Comparison of ENCODE assay signal across 8 cellular contexts in genomic region chr9:133478851-133479711, GRCh38. TPM values are rescaled to one million over a fixed set of nuclear protein-coding genes. Genes with fewer than 3 reads are reported as not detected.
DNase-seq lines count a peak whose midpoint lies in the region; FAIRE-seq and TF ChIP-seq lines count a peak whose summit lies in the region.

A gene with protein sequence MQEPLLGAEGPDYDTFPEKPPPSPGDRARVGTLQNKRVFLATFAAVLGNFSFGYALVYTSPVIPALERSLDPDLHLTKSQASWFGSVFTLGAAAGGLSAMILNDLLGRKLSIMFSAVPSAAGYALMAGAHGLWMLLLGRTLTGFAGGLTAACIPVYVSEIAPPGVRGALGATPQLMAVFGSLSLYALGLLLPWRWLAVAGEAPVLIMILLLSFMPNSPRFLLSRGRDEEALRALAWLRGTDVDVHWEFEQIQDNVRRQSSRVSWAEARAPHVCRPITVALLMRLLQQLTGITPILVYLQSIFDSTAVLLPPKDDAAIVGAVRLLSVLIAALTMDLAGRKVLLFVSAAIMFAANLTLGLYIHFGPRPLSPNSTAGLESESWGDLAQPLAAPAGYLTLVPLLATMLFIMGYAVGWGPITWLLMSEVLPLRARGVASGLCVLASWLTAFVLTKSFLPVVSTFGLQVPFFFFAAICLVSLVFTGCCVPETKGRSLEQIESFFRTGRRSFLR (minus strand): TSS chr9:133479099. CDS start chr9:133479059, 40 bp downstream.

- no peaks in the 10 kb centered on the region for H4K20me1 ChIP-seq in Loucy (ENCODE audit: insufficient read depth, low read length, poor library complexity, severe bottlenecking)

- H3K27me3 ChIP-seq in H7 (ENCODE audit: control insufficient read depth, insufficient read depth, low read length): peaks cover 3% of the 10 kb centered on the region
- H3K27me3 ChIP-seq in Loucy (ENCODE audit: insufficient read depth, low read length, poor library complexity, severe bottlenecking): no peaks in the 10 kb centered on the region

- no peaks in the 10 kb centered on the region for H3K9me3 Mint-ChIP-seq in activated naive CD4-positive, alpha-beta T cell treated with anti-CD3 and anti-CD28 coated beads, Interleukin-2, amount 10 ng/mL, durations not matched to agents 7 days and 5 days

- peaks cover 48% of the 10 kb centered on the region for H3K27me3 Mint-ChIP-seq in activated naive CD4-positive, alpha-beta T cell treated with anti-CD3 and anti-CD28 coated beads, Interleukin-2, amount 10 ng/mL, durations not matched to agents 7 days and 5 days

- CTCF ChIA-PET in activated naive CD4-positive, alpha-beta T cell treated with anti-CD3 and anti-CD28 coated beads, Interleukin-2, amount 10 ng/mL, durations not matched to agents 7 days and 5 days (lab: Charles Lee): interaction anchor here (0.7 kb wide), 1 partner anchor 293 kb away, joined by 3 read pairs; no protein-coding TSS in a partner anchor

- H3K4me1 Mint-ChIP-seq in activated naive CD4-positive, alpha-beta T cell treated with anti-CD3 and anti-CD28 coated beads, Interleukin-2, amount 10 ng/mL, durations not matched to agents 7 days and 5 days: peaks cover 10% of the 10 kb centered on the region

- peak; percentile 100 for DNase-seq in H7
- no peak for DNase-seq in SK-N-MC (ENCODE audit: low read depth, low spot score)
- peak; percentile 91 for DNase-seq in activated naive CD4-positive, alpha-beta T cell treated with anti-CD3 and anti-CD28 coated beads, Interleukin-2, amount 10 ng/mL, durations not matched to agents 7 days and 5 days
- peak; percentile 88 for DNase-seq in globus pallidus (ENCODE audit: low spot score)
- peak; percentile 38 to 91 (median 78) for DNase-seq in nucleus accumbens (lab: John Stamatoyannopoulos, UW)
- DNase-seq in substantia nigra (lab: John Stamatoyannopoulos, UW): peak; percentile 26 to 95 (median 79)

- H3K4me1 ChIP-seq in Loucy (ENCODE audit: insufficient read depth, low read length, poor library complexity, severe bottlenecking): peaks cover 56% of the 10 kb centered on the region

- peaks cover 31% of the 10 kb centered on the region for H3K79me2 ChIP-seq in Loucy (ENCODE audit: insufficient read depth, low read length)

- no peak within 1 kb of the TSS for H3K27ac ChIP-seq in SK-N-MC
- peak within 1 kb of the TSS; percentile 59 for H3K27ac ChIP-seq in substantia nigra (ENCODE audit: low read depth, low read length, poor library complexity, severe bottlenecking)

- FAIRE-seq in G401.6 (lab: Jason Lieb, UNC): peak; percentile 39

- peak within 1 kb of the TSS; percentile 97 for H3K4me2 ChIP-seq in Loucy (ENCODE audit: low read depth, low read length, poor library complexity, severe bottlenecking)

- peaks cover 17% of the 10 kb centered on the region for H3F3A ChIP-seq in Loucy (ENCODE audit: low read depth)

- H3K9me2 ChIP-seq in Loucy (replicated peaks; ENCODE audit: low read depth, low read length): no peaks in the 10 kb centered on the region

- H3K27ac Mint-ChIP-seq in activated naive CD4-positive, alpha-beta T cell treated with anti-CD3 and anti-CD28 coated beads, Interleukin-2, amount 10 ng/mL, durations not matched to agents 7 days and 5 days: peak within 1 kb of the TSS; percentile 28

- H3K4me3 ChIP-seq in H7 (ENCODE audit: insufficient read depth, low read depth, low read length) (peak within 1 kb of the TSS; percentile 63), Loucy (ENCODE audit: low read length, poor library complexity, severe bottlenecking) (peak within 1 kb of the TSS; percentile 81), SK-N-MC (peak within 1 kb of the TSS; percentile 71)

- H2AFZ ChIP-seq in Loucy (ENCODE audit: low read length): peak within 1 kb of the TSS; percentile 80

- H3K4me3 Mint-ChIP-seq in activated naive CD4-positive, alpha-beta T cell treated with anti-CD3 and anti-CD28 coated beads, Interleukin-2, amount 10 ng/mL, durations not matched to agents 7 days and 5 days: peak within 1 kb of the TSS; percentile 57

- no peak for TF ChIP-seq CTCF in Loucy (conservative IDR thresholded peaks at IDR 0.05; ENCODE audit: low read length)

- peaks cover 9% of the 10 kb centered on the region for H3K36me3 ChIP-seq in H7 (replicated peaks; ENCODE audit: control insufficient read depth, insufficient read depth, low read length)
- H3K36me3 ChIP-seq in Loucy (ENCODE audit: insufficient read depth, low read length): no peaks in the 10 kb centered on the region
- no peaks in the 10 kb centered on the region for H3K36me3 ChIP-seq in SK-N-MC (ENCODE audit: insufficient read depth, low read length)

- peak within 1 kb of the TSS; percentile 86 for H3K9ac ChIP-seq in Loucy (ENCODE audit: low read depth, low read length, poor library complexity, severe bottlenecking)
- no peak within 1 kb of the TSS for H3K9ac ChIP-seq in SK-N-MC (ENCODE audit: insufficient read length)

- no peaks in the 10 kb centered on the region for H3K9me3 ChIP-seq in Loucy (ENCODE audit: insufficient read depth, low read depth, low read length)
- H3K9me3 ChIP-seq in SK-N-MC (ENCODE audit: low read depth, low read length): no peaks in the 10 kb centered on the region

- H3K36me3 Mint-ChIP-seq in activated naive CD4-positive, alpha-beta T cell treated with anti-CD3 and anti-CD28 coated beads, Interleukin-2, amount 10 ng/mL, durations not matched to agents 7 days and 5 days: no peaks in the 10 kb centered on the region

RNA-seq across cellular contexts. Expression of the gene that starts here (rescaled TPM):
- total RNA-seq in H7 (2014; rRNA removed; shearing (Covaris generic)): 13.8 and 18.2 TPM in 2 replicates
